ENCODE assay signal across 14 cellular contexts in genomic region chr11:9158898-9159391, GRCh38.
DNase-seq lines count a peak whose midpoint lies in the region; ATAC-seq, FAIRE-seq and TF ChIP-seq lines count a peak whose summit lies in the region.
"Had no signal": no experiment of that assay in that cellular context is flagged by ENCODE, and none has a peak within 500 bp of the region (broad histone marks: within the 10 kb centered on the region; RNA-seq: fewer than 3 reads in every experiment).

No MANE protein-coding gene starts in this region.

- DNase-seq in CD1c-positive myeloid dendritic cell (ENCODE audit: extremely low spot score) (peak; percentile 71), M059J (ENCODE audit: low read depth) (peak; percentile 44), keratinocyte (ENCODE audit: low read depth, low spot score) (no peak), DMS153 treated with DMSO at 0.1 percent for 48 hours (lab: John Stamatoyannopoulos, UW; ENCODE audit: unreplicated experiment) (no peak), NCI-H1092 treated with DMSO at 0.1 percent for 48 hours (lab: John Stamatoyannopoulos, UW) (no peak), NCI-H82 (lab: John Stamatoyannopoulos, UW) (no peak)
- DNase-seq in activated naive CD8-positive, alpha-beta T cell treated with anti-CD3 and anti-CD28 coated beads, Interleukin-2, amount 50 U/mL, for 24 hours, result no peak
- DNase-seq: activated CD4-positive, alpha-beta T cell treated with anti-CD3 and anti-CD28 coated beads for 1 hour; CD4-positive, alpha-beta memory T cell; hippocampal formation; NCI-H1105; NCI-H524 treated with DMSO at 0.1 percent for 48 hours had no signal

- peak overlapping the region; percentile 88 for H3K27ac Mint-ChIP-seq in activated naive CD8-positive, alpha-beta T cell treated with anti-CD3 and anti-CD28 coated beads, Interleukin-2, amount 50 U/mL, for 24 hours
- H3K27ac Mint-ChIP-seq: memory B cell had no signal

- peaks cover 30% of the 10 kb centered on the region for H3K4me1 Mint-ChIP-seq in activated naive CD8-positive, alpha-beta T cell treated with anti-CD3 and anti-CD28 coated beads, Interleukin-2, amount 50 U/mL, for 24 hours
- H3K4me1 Mint-ChIP-seq: memory B cell had no signal

- H3K9me3 ChIP-seq in keratinocyte (ENCODE audit: control insufficient read depth, low read depth, low read length), result no peaks in the 10 kb centered on the region

- ATAC-seq in activated naive CD8-positive, alpha-beta T cell treated with anti-CD3 and anti-CD28 coated beads, Interleukin-2, amount 50 U/mL, for 24 hours, result peak; percentile 65
- ATAC-seq in HG03196 (IDR thresholded peaks at IDR 0.05; ENCODE audit: unreplicated experiment), result no peak

- peaks cover 0 to 3% of the 10 kb centered on the region in 2 experiments for H3K36me3 ChIP-seq in keratinocyte (ENCODE audit: control insufficient read depth in 2 of 2, extremely low read depth in 1 of 2, insufficient read depth in 2 of 2, low read length in 2 of 2)

- no peaks in the 10 kb centered on the region for H3K79me2 ChIP-seq in keratinocyte (ENCODE audit: control insufficient read depth, insufficient read depth, low read length)

- H3K36me3 Mint-ChIP-seq in activated naive CD8-positive, alpha-beta T cell treated with anti-CD3 and anti-CD28 coated beads, Interleukin-2, amount 50 U/mL, for 24 hours (ENCODE audit: low read depth), result peaks cover 30% of the 10 kb centered on the region

- H3K4me1 ChIP-seq in keratinocyte (ENCODE audit: control insufficient read depth, extremely low read depth, insufficient read depth, low read length), result peaks cover 4% of the 10 kb centered on the region

- no peak for TF ChIP-seq CTCF in keratinocyte (optimal IDR thresholded peaks at IDR 0.05 in 1 of 3, IDR thresholded peaks at IDR 0.05 in 1 of 3, conservative IDR thresholded peaks at IDR 0.05 in 1 of 3; ENCODE audit: extremely low read depth in 1 of 3, insufficient read depth in 2 of 3, low read length in 3 of 3)

- H4K20me1 ChIP-seq in keratinocyte (ENCODE audit: control insufficient read depth, extremely low read depth, insufficient read depth, low read length), result no peaks in the 10 kb centered on the region

- dilution Hi-C loops in keratinocyte (cut with MboI; ENCODE audit: extremely low pct_ligation_motif_present, low sequenced_read_pairs), result no loop called here

- peak overlapping the region; percentile 0 for H3K4me3 Mint-ChIP-seq in activated naive CD8-positive, alpha-beta T cell treated with anti-CD3 and anti-CD28 coated beads, Interleukin-2, amount 50 U/mL, for 24 hours
- H3K4me3 Mint-ChIP-seq: CD4-positive, alpha-beta memory T cell; memory B cell had no signal

- no peaks in the 10 kb centered on the region for H3K27me3 ChIP-seq in keratinocyte (ENCODE audit: control insufficient read depth, extremely low read depth, insufficient read depth, low read length)

- H3K9me1 ChIP-seq in keratinocyte (ENCODE audit: control insufficient read depth, extremely low read depth, insufficient read depth, low read length), result no peaks in the 10 kb centered on the region

- H3K27ac ChIP-seq in keratinocyte (ENCODE audit: control insufficient read depth, insufficient read depth, low read length), result peak overlapping the region; percentile 17

- no peak overlapping the region for H3K4me3 ChIP-seq in keratinocyte (ENCODE audit: control insufficient read depth in 2 of 3, extremely low read depth in 1 of 3, insufficient read depth in 2 of 3, low read depth in 1 of 3, low read length in 3 of 3)

- no peak overlapping the region for H2AFZ ChIP-seq in keratinocyte (ENCODE audit: control insufficient read depth, low read length)

- no peak overlapping the region for H3K9ac ChIP-seq in keratinocyte (ENCODE audit: control insufficient read depth, extremely low read depth, insufficient read depth, low read length)

- H3K4me2 ChIP-seq in keratinocyte (ENCODE audit: control insufficient read depth, extremely low read depth, insufficient read depth, low read depth, low read length), result no peak overlapping the region

- no peaks in the 10 kb centered on the region for H3K27me3 Mint-ChIP-seq in activated naive CD8-positive, alpha-beta T cell treated with anti-CD3 and anti-CD28 coated beads, Interleukin-2, amount 50 U/mL, for 24 hours
- H3K27me3 Mint-ChIP-seq: CD4-positive, alpha-beta memory T cell; memory B cell had no signal

- H3K9me3 Mint-ChIP-seq in activated naive CD8-positive, alpha-beta T cell treated with anti-CD3 and anti-CD28 coated beads, Interleukin-2, amount 50 U/mL, for 24 hours, result no peaks in the 10 kb centered on the region
- H3K9me3 Mint-ChIP-seq: CD4-positive, alpha-beta memory T cell; memory B cell had no signal

- FAIRE-seq in keratinocyte (lab: Jason Lieb, UNC), result no peak

Comparison
In these comparisons a context has a peak if more than half of its experiments do, and no peak if none do; other contexts are left out.
1. DNase-seq: peak in CD1c-positive myeloid dendritic cell (single experiment) and M059J (single experiment); none in activated naive CD8-positive, alpha-beta T cell treated with anti-CD3 and anti-CD28 coated beads, Interleukin-2, amount 50 U/mL, for 24 hours (single experiment), keratinocyte (single experiment), DMS153 treated with DMSO at 0.1 percent for 48 hours (single experiment), NCI-H1092 treated with DMSO at 0.1 percent for 48 hours (single experiment) and NCI-H82 (single experiment).